Comparison of ENCODE assay signal across 13 cellular contexts in the genomic region with DNA sequence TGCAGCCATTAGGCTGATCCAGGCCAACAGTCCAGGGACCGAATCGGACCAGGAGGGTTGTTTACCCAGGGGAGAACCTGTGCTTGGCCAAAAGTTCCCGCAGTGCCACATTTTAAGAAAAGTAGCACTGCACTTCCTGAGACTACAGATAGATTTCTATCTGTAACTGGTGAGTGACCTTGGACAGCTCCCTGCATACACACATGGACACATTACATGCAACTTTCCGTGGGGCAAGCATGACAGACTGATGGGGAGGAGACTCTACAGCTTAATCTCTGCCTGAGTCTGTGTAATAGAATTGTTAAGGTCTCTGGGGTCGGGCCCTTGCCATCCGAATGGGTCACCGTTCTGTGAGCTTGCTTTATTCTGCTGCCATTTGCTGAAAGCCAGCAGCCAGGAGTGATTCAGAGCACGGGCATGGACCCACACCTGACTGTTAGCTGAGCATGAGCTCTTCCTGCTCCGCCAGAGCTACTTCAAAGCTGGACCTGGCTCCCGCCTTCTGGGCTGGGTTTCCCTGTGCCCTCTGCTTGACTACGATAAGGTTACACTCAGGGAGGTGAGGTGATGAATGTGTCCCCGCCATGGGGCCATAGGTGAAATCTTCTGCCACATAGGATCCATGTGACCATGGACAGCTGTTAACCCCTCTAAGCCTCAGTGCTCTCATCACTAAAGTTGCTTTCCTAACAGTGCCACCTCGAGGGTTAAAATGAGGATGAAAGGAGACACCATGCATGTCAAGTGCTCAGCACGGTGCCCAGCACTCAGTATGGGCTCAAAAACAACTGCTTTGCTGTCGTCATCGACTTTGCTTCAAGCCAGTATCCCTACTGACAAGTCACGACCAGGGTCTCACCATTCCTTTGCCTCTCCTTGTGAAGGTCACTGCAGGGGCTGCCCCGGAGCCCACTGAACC.
DNase-seq lines count a peak whose midpoint lies in the region; ATAC-seq and TF ChIP-seq lines count a peak whose summit lies in the region.
"Had no signal": no experiment of that assay in that cellular context is flagged by ENCODE, and none has a peak within 500 bp of the region (broad histone marks: within the 10 kb centered on the region; RNA-seq: fewer than 3 reads in every experiment).

No MANE protein-coding gene starts in this region.

- CTCF ChIA-PET in activated CD8-positive, alpha-beta T cell treated with anti-CD3 and anti-CD28 coated beads, Interleukin-2, amount 10 ng/mL, durations not matched to agents 7 days and 5 days (lab: Charles Lee): no interaction called here

- H3K27ac ChIP-seq in heart left ventricle: no peak overlapping the region
- H3K27ac ChIP-seq: thyroid gland, VCaP had no signal

- no peak overlapping the region for H3K4me3 ChIP-seq in heart left ventricle
- H3K4me3 ChIP-seq: thyroid gland had no signal

- in situ Hi-C loops in T47D (cut with HindIII; ENCODE audit: low pct_unique_long_range_greater_than_20kb, low sequenced_read_pairs): no loop called here

- H3K4me1 ChIP-seq in heart left ventricle: no peaks in the 10 kb centered on the region
- H3K4me1 ChIP-seq: thyroid gland had no signal

- H3K36me3 ChIP-seq in heart left ventricle: no peaks in the 10 kb centered on the region
- H3K36me3 ChIP-seq: thyroid gland had no signal

- ATAC-seq in activated CD8-positive, alpha-beta T cell treated with anti-CD3 and anti-CD28 coated beads, Interleukin-2, amount 10 ng/mL, durations not matched to agents 7 days and 5 days: no peak
- ATAC-seq in heart left ventricle (no peak), GM19455 (IDR thresholded peaks at IDR 0.05; ENCODE audit: unreplicated experiment) (no peak)

- no peaks in the 10 kb centered on the region for H3K9me3 Mint-ChIP-seq in activated CD8-positive, alpha-beta T cell treated with anti-CD3 and anti-CD28 coated beads, Interleukin-2, amount 10 ng/mL, durations not matched to agents 7 days and 5 days (ENCODE audit: insufficient read depth)

- no peak overlapping the region for H3K27ac Mint-ChIP-seq in activated CD8-positive, alpha-beta T cell treated with anti-CD3 and anti-CD28 coated beads, Interleukin-2, amount 10 ng/mL, durations not matched to agents 7 days and 5 days

- no peaks in the 10 kb centered on the region for H3K4me1 Mint-ChIP-seq in activated CD8-positive, alpha-beta T cell treated with anti-CD3 and anti-CD28 coated beads, Interleukin-2, amount 10 ng/mL, durations not matched to agents 7 days and 5 days (ENCODE audit: low read depth)

- no peak overlapping the region for H3K4me3 Mint-ChIP-seq in activated CD8-positive, alpha-beta T cell treated with anti-CD3 and anti-CD28 coated beads, Interleukin-2, amount 10 ng/mL, durations not matched to agents 7 days and 5 days

- POLR2A ChIA-PET in activated CD8-positive, alpha-beta T cell treated with anti-CD3 and anti-CD28 coated beads, Interleukin-2, amount 10 ng/mL, durations not matched to agents 7 days and 5 days (lab: Charles Lee): no interaction called here

- WGBS in heart left ventricle, 4 donors: 32 to 38% (median 35%) methylated on average over 14 to 18 of the region's 18 CpGs

- TF ChIP-seq POLR2A in heart left ventricle (IDR thresholded peaks at IDR 0.05): no peak

- H3K27me3 ChIP-seq in heart left ventricle: peaks cover 0 to 62% (median 0%) of the 10 kb centered on the region in 9 donors
- H3K27me3 ChIP-seq: thyroid gland had no signal

- no peaks in the 10 kb centered on the region for H3K36me3 Mint-ChIP-seq in activated CD8-positive, alpha-beta T cell treated with anti-CD3 and anti-CD28 coated beads, Interleukin-2, amount 10 ng/mL, durations not matched to agents 7 days and 5 days (ENCODE audit: low read depth)

- DNase-seq in DMS53 (lab: John Stamatoyannopoulos, UW) (peak; percentile 56), DMS53 treated with DMSO at 0.1 percent for 48 hours (lab: John Stamatoyannopoulos, UW; ENCODE audit: unreplicated experiment) (no peak), NCI-H2196 (lab: John Stamatoyannopoulos, UW; ENCODE audit: unreplicated experiment) (peak; percentile 81), T47D (ENCODE audit: low read depth in 1 of 2, low spot score in 1 of 2) (peak; percentile 39 to 63), myocyte (ENCODE audit: low read depth) (peak; percentile 51), heart left ventricle (no peak)
- DNase-seq in activated CD8-positive, alpha-beta T cell treated with anti-CD3 and anti-CD28 coated beads, Interleukin-2, amount 10 ng/mL, durations not matched to agents 7 days and 5 days: no peak
- DNase-seq: 8988T; activated effector memory CD4-positive, alpha-beta T cell treated with Interleukin-2 at 50 U/mL for 16 hours; effector CD4-positive, alpha-beta T cell; thyroid gland had no signal

- intact Hi-C loops in heart left ventricle (cut with DNase I): no loop called here

- peaks cover 27% of the 10 kb centered on the region for H3K27me3 Mint-ChIP-seq in activated CD8-positive, alpha-beta T cell treated with anti-CD3 and anti-CD28 coated beads, Interleukin-2, amount 10 ng/mL, durations not matched to agents 7 days and 5 days (ENCODE audit: low read depth)

- H3K9me3 ChIP-seq in heart left ventricle: no peaks in the 10 kb centered on the region
- H3K9me3 ChIP-seq: thyroid gland had no signal

- no peak for TF ChIP-seq CTCF in heart left ventricle (IDR thresholded peaks at IDR 0.05)

Comparison
In these comparisons a context has a peak if more than half of its experiments do, and no peak if none do; other contexts are left out.
1. DNase-seq: peak in DMS53 (single experiment), NCI-H2196 (single experiment), T47D (2 of 2) and myocyte (single experiment); none in DMS53 treated with DMSO at 0.1 percent for 48 hours (single experiment), activated CD8-positive, alpha-beta T cell treated with anti-CD3 and anti-CD28 coated beads, Interleukin-2, amount 10 ng/mL, durations not matched to agents 7 days and 5 days (single experiment) and heart left ventricle (0 of 5).